Comparison of ENCODE assay signal across 22 cellular contexts in genomic region chr3:159877924-159878323, GRCh38. TPM values are rescaled to one million over a fixed set of nuclear protein-coding genes. Genes with fewer than 3 reads are reported as not detected.
DNase-seq lines count a peak whose midpoint lies in the region; ATAC-seq and TF ChIP-seq lines count a peak whose summit lies in the region.
"Had no signal": no experiment of that assay in that cellular context is flagged by ENCODE, and none has a peak within 500 bp of the region (broad histone marks: within the 10 kb centered on the region; RNA-seq: fewer than 3 reads in every experiment).

No MANE protein-coding gene starts in this region.

- H3K18ac ChIP-seq in IMR-90 (ENCODE audit: low read depth, low read length): no peak overlapping the region

- H4K5ac ChIP-seq in IMR-90 (ENCODE audit: low read depth, low read length): no peak overlapping the region

- ATAC-seq in IMR-90 (ENCODE audit: low read depth): no peak
- ATAC-seq in left colon: no peak

- H3K36me3 ChIP-seq in IMR-90 (ENCODE audit: control insufficient read depth, insufficient read depth, low read length): peaks cover 2% of the 10 kb centered on the region
- H3K36me3 ChIP-seq: prostate gland, uterus had no signal

- TF ChIP-seq RAD21 in IMR-90 (IDR thresholded peaks at IDR 0.05; ENCODE audit: low read length): no peak

- no peak overlapping the region for H3K56ac ChIP-seq in IMR-90 (ENCODE audit: extremely low read depth, insufficient read depth, low read length)

- H3K27me3 ChIP-seq in IMR-90 (ENCODE audit: control insufficient read depth, insufficient read depth, low read length): no peaks in the 10 kb centered on the region
- H3K27me3 ChIP-seq: uterus had no signal

- in situ Hi-C loops in ACHN (cut with HindIII; ENCODE audit: low pct_ligation_motif_present, low pct_unique_long_range_greater_than_20kb, low sequenced_read_pairs) (no loop called here), IMR-90 (cut with MboI; ENCODE audit: low sequenced_read_pairs) (loop anchor here (5.0 to 25.0 kb wide), 3 partner anchors 51 to 534 kb away; no protein-coding TSS in a partner anchor), astrocyte of the spinal cord (cut with HindIII; ENCODE audit: low sequenced_read_pairs) (no loop called here)

- H2BK15ac ChIP-seq in IMR-90 (ENCODE audit: low read depth, low read length): no peak overlapping the region

- no peak overlapping the region for H2BK120ac ChIP-seq in IMR-90 (ENCODE audit: low read depth, low read length)

- H3K9ac ChIP-seq in IMR-90 (ENCODE audit: low read depth, low read length): no peak overlapping the region

- H4K91ac ChIP-seq in IMR-90 (ENCODE audit: insufficient read depth, low read depth, low read length): no peak overlapping the region

- peaks cover 17% of the 10 kb centered on the region for H3K4me1 ChIP-seq in IMR-90 (ENCODE audit: control insufficient read depth, insufficient read depth, low read length)
- H3K4me1 ChIP-seq: HAP-1, prostate gland had no signal

- no peak overlapping the region for H2AFZ ChIP-seq in IMR-90 (replicated peaks; ENCODE audit: low read length, poor library complexity)

- 61% methylated on average over 5 of the region's 5 CpGs; no CpG with 5 or more reads in 1 of the 2 experiments for WGBS in IMR-90 (ENCODE audit: extremely low coverage in 2 of 2, insufficient read length in 1 of 2), 2 experiments

- H3K9me1 ChIP-seq in IMR-90 (ENCODE audit: insufficient read depth, low read length): peaks cover 12% of the 10 kb centered on the region

- TF ChIP-seq CTCF in IMR-90 (conservative IDR thresholded peaks at IDR 0.05; ENCODE audit: low read depth, low read length) (no peak), astrocyte of the spinal cord (IDR thresholded peaks at IDR 0.05; ENCODE audit: low read depth, low read length) (no peak)

- TF ChIP-seq POLR2A in IMR-90 (IDR thresholded peaks at IDR 0.05; ENCODE audit: low read depth, low read length): no peak

- DNase-seq in ACHN (peak; percentile 61), IMR-90 (peak; percentile 82), astrocyte of the spinal cord (ENCODE audit: low read depth, low spot score) (peak; percentile 49), kidney tubule cell (ENCODE audit: low spot score) (peak; percentile 93), DMS79 (lab: John Stamatoyannopoulos, UW) (no peak), SKM-1 (lab: John Stamatoyannopoulos, UW; ENCODE audit: unreplicated experiment) (no peak), left colon (no peak), middle frontal gyrus (ENCODE audit: extremely low spot score, low spot score) (no peak)
- DNase-seq: activated CD4-positive, alpha-beta T cell treated with anti-CD3 and anti-CD28 coated beads, Interleukin-2, amount 50 U/mL, for 1 hour; activated naive CD4-positive, alpha-beta T cell; activated T-cell treated with anti-CD3 and anti-CD28 coated beads for 4 hours; amygdala; KBM-7; NCI-H1048; NCI-H2081; NCI-H510A treated with DMSO at 0.1 percent for 48 hours; stimulated activated CD8-positive, alpha-beta memory T cell treated with anti-CD3 and anti-CD28 coated beads, Interleukin-4, amount 100 ng/mL, for 48 hours; substantia nigra; uterus had no signal

- H4K8ac ChIP-seq in IMR-90 (ENCODE audit: low read depth in 2 of 2, low read length in 2 of 2): 0 out of 4 replicates have a peak overlapping the region, but pooled peaks of 1 of the 2 experiments have one; percentile 0

- H3K4ac ChIP-seq in IMR-90 (ENCODE audit: low read depth, low read length): no peak overlapping the region

- H2AK9ac ChIP-seq in IMR-90 (replicated peaks; ENCODE audit: low read depth, low read length, poor library complexity): no peak overlapping the region

- no peak overlapping the region for H2BK5ac ChIP-seq in IMR-90 (ENCODE audit: low read depth, low read length, poor library complexity, severe bottlenecking)

- no peak overlapping the region for H2BK20ac ChIP-seq in IMR-90 (ENCODE audit: low read depth, low read length)

- POLR2A ChIA-PET in IMR-90 (lab: Charles Lee; ENCODE audit: unreplicated experiment): no interaction called here

- no peak overlapping the region for H3K23ac ChIP-seq in IMR-90 (ENCODE audit: low read depth, low read length)

- intact Hi-C loops in IMR-90 (cut with micrococcal nuclease) (no loop called here), left colon (cut with DNase I, micrococcal nuclease) (no loop called here)

- H3K14ac ChIP-seq in IMR-90 (replicated peaks; ENCODE audit: low read depth, low read length): no peak overlapping the region

- H2AK5ac ChIP-seq in IMR-90 (ENCODE audit: low read depth, low read length): no peak overlapping the region

- peaks cover 3% of the 10 kb centered on the region; the same call in 1 of the 2 replicates for H4K20me1 ChIP-seq in IMR-90 (ENCODE audit: insufficient read depth, low read length)

- H3K4me3 ChIP-seq in IMR-90 (ENCODE audit: insufficient read depth, low read depth, low read length) (no peak overlapping the region), astrocyte of the spinal cord (ENCODE audit: low read depth, low read length) (no peak overlapping the region)
- H3K4me3 ChIP-seq: HAP-1, prostate gland, uterus had no signal

- H3K9me3 ChIP-seq in IMR-90 (ENCODE audit: control insufficient read depth, insufficient read depth, low read length): no peaks in the 10 kb centered on the region
- H3K9me3 ChIP-seq: HAP-1, prostate gland, uterus had no signal

- peaks cover 42 to 63% of the 10 kb centered on the region in 2 experiments for H3K79me1 ChIP-seq in IMR-90 (ENCODE audit: low read depth in 1 of 2, low read length in 2 of 2)

- dilution Hi-C loops in IMR-90 (cut with HindIII; ENCODE audit: low sequenced_read_pairs, unreplicated experiment): no loop called here

- no peak overlapping the region for H3K4me2 ChIP-seq in IMR-90 (ENCODE audit: low read depth, low read length)

- no TSS peak for BruUV-seq in IMR-90 (replicated peaks; lab: Mats Ljungman, UMichigan)

- CTCF ChIA-PET in IMR-90 (lab: Yijun Ruan, JAX): no interaction called here

- H3K27ac ChIP-seq in IMR-90 (ENCODE audit: insufficient read depth, low read length): no peak overlapping the region
- H3K27ac ChIP-seq: C4-2B, prostate gland, uterus had no signal

TF ChIP-seq in IMR-90, 13 proteins besides CTCF, POLR2A, EP300 and RAD21:
- peak; percentile 59 for TF ChIP-seq FOS (IDR thresholded peaks at IDR 0.05; ENCODE audit: low read depth, low read length)
- TF ChIP-seq CHD1 (IDR thresholded peaks at IDR 0.05; ENCODE audit: low read depth, low read length): no peak
- no peak for TF ChIP-seq ELK1 (IDR thresholded peaks at IDR 0.05; ENCODE audit: borderline replicate concordance, low read depth, low read length)
- TF ChIP-seq NFE2L2 (IDR thresholded peaks at IDR 0.05; ENCODE audit: low read depth, low read length): no peak
- no peak for TF ChIP-seq MXI1 (IDR thresholded peaks at IDR 0.05; ENCODE audit: borderline replicate concordance, low read depth, low read length)
- no peak for TF ChIP-seq MAFK (IDR thresholded peaks at IDR 0.05; ENCODE audit: low read depth, low read length)
- TF ChIP-seq BHLHE40 (IDR thresholded peaks at IDR 0.05; ENCODE audit: low read depth, low read length): peak; percentile 56; the same call in 1 of the 2 replicates
- no peak for TF ChIP-seq USF2 (IDR thresholded peaks at IDR 0.05; ENCODE audit: low read depth, low read length)
- no peak for TF ChIP-seq RFX5 (IDR thresholded peaks at IDR 0.05; ENCODE audit: low read depth, low read length)
- no peak for TF ChIP-seq CEBPB (IDR thresholded peaks at IDR 0.05; ENCODE audit: low read depth, low read length)

RNA-seq across cellular contexts. Expression of gene SCHIP1, which starts 38.3 kb away (rescaled TPM):
- total RNA-seq in IMR-90 (2012; rRNA removed) (5.0 and 5.4 TPM in 2 replicates), left colon (1 to 10 TPM in 1 of 2 donors, under 1 TPM in 1; 0.67 to 2.7 TPM)
- polyA plus RNA-seq in IMR-90 (2012; rRNA removed): 2.8 and 3.9 TPM in 2 replicates
- 0.21 and 0.57 TPM in 2 replicates for polyA plus RNA-seq in IMR-90 (2012; cell fraction: cytosol; rRNA removed)
- 3.5 and 19.4 TPM in 2 replicates for polyA plus RNA-seq in IMR-90 (2012; cell fraction: nucleus; rRNA removed; ENCODE audit: low replicate concordance)

Comparison
In these comparisons a context has a peak if more than half of its experiments do, and no peak if none do; other contexts are left out.
1. DNase-seq: peak in ACHN (single experiment), IMR-90 (single experiment), astrocyte of the spinal cord (single experiment) and kidney tubule cell (single experiment); none in DMS79 (single experiment), SKM-1 (single experiment), left colon (0 of 2) and middle frontal gyrus (single experiment).